ENCODE assay signal across 7 cellular contexts in genomic region chr15:64693134-64693533, GRCh38.
DNase-seq lines count a peak whose midpoint lies in the region; ATAC-seq, FAIRE-seq and TF ChIP-seq lines count a peak whose summit lies in the region.

No MANE protein-coding gene starts in this region.

- H3K9me1 ChIP-seq in keratinocyte (ENCODE audit: control insufficient read depth, extremely low read depth, insufficient read depth, low read length) = no peaks in the 10 kb centered on the region

- H3K9me3 ChIP-seq in keratinocyte (ENCODE audit: control insufficient read depth, low read depth, low read length) = no peaks in the 10 kb centered on the region

- no peak overlapping the region for H3K27ac ChIP-seq in keratinocyte (ENCODE audit: control insufficient read depth, insufficient read depth, low read length)
- peak overlapping the region; percentile 82 for H3K27ac ChIP-seq in substantia nigra (ENCODE audit: low read depth, low read length, poor library complexity, severe bottlenecking)

- FAIRE-seq in keratinocyte (lab: Jason Lieb, UNC) (peak; percentile 5), D721Med (lab: Jason Lieb, UNC) (no peak)

- peaks cover 22 to 29% of the 10 kb centered on the region in 2 experiments for H3K36me3 ChIP-seq in keratinocyte (ENCODE audit: control insufficient read depth in 2 of 2, extremely low read depth in 1 of 2, insufficient read depth in 2 of 2, low read length in 2 of 2)

- DNase-seq in HT1080 (ENCODE audit: low read depth) = peak; percentile 44
- DNase-seq in astrocyte of the hippocampus (ENCODE audit: low read depth, low spot score) = peak; percentile 91
- no peak for DNase-seq in keratinocyte (ENCODE audit: low read depth, low spot score)
- peak in 12 of 49 donors; percentile 12 to 38 (median 24) for DNase-seq in substantia nigra (lab: John Stamatoyannopoulos, UW)
- no peak for DNase-seq in GM13976 (ENCODE audit: low spot score)
- DNase-seq in D721Med (ENCODE audit: insufficient read length, low spot score) = no peak

- peaks cover 5% of the 10 kb centered on the region for H4K20me1 ChIP-seq in keratinocyte (ENCODE audit: control insufficient read depth, extremely low read depth, insufficient read depth, low read length)

- TF ChIP-seq CTCF in keratinocyte (optimal IDR thresholded peaks at IDR 0.05 in 1 of 3, IDR thresholded peaks at IDR 0.05 in 1 of 3, conservative IDR thresholded peaks at IDR 0.05 in 1 of 3; ENCODE audit: extremely low read depth in 1 of 3, insufficient read depth in 2 of 3, low read length in 3 of 3) (no peak), GM13976 (IDR thresholded peaks at IDR 0.05; ENCODE audit: borderline replicate concordance, control extremely low read depth, extremely low read depth, insufficient read depth, missing control alignments) (no peak), D721Med (IDR thresholded peaks at IDR 0.05; ENCODE audit: insufficient read depth, missing control alignments) (no peak)

- no peaks in the 10 kb centered on the region for H3K27me3 ChIP-seq in keratinocyte (ENCODE audit: control insufficient read depth, extremely low read depth, insufficient read depth, low read length)

- no peak overlapping the region for H3K4me2 ChIP-seq in keratinocyte (ENCODE audit: control insufficient read depth, extremely low read depth, insufficient read depth, low read depth, low read length)

- in situ Hi-C loops in GM13976 (cut with MboI; ENCODE audit: low sequenced_read_pairs, unreplicated experiment) = no loop called here

- no peak overlapping the region for H3K4me3 ChIP-seq in keratinocyte (ENCODE audit: control insufficient read depth in 2 of 3, extremely low read depth in 1 of 3, insufficient read depth in 2 of 3, low read depth in 1 of 3, low read length in 3 of 3)

- no peak overlapping the region for H3K9ac ChIP-seq in keratinocyte (ENCODE audit: control insufficient read depth, extremely low read depth, insufficient read depth, low read length)

- H3K79me2 ChIP-seq in keratinocyte (ENCODE audit: control insufficient read depth, insufficient read depth, low read length) = peaks cover 14% of the 10 kb centered on the region

- peaks cover 8% of the 10 kb centered on the region for H3K4me1 ChIP-seq in keratinocyte (ENCODE audit: control insufficient read depth, extremely low read depth, insufficient read depth, low read length)

- dilution Hi-C loops in keratinocyte (cut with MboI; ENCODE audit: extremely low pct_ligation_motif_present, low sequenced_read_pairs) = no loop called here

- no peak overlapping the region for H2AFZ ChIP-seq in keratinocyte (ENCODE audit: control insufficient read depth, low read length)

- ATAC-seq in HG02884 (IDR thresholded peaks at IDR 0.05; ENCODE audit: unreplicated experiment) = no peak

Comparison
In these comparisons a context has a peak if more than half of its experiments do, and no peak if none do; other contexts are left out.
1. DNase-seq: peak in HT1080 (single experiment) and astrocyte of the hippocampus (single experiment); none in keratinocyte (single experiment), GM13976 (single experiment) and D721Med (single experiment).